In the genomic region with DNA sequence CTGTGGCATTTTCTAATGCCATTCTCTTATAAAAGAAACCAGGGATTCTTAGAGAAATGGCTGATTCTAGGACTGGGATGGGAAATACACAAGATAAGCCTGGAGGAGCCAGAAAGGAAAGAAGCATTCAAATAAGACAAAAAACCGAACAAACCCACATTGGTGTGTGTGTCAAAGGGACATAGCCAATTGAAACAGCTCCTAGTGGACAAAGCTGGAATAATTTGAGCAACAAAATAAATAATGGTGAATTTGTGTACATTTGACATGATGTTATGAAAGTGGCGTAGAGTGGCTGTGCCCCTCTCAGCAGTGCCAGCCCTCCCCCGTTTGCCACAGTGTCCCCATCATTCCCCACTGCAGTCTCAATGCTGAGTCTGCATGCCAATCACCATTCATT, we compare ENCODE assay signal across 14 cellular contexts. TPM values are rescaled to one million over a fixed set of nuclear protein-coding genes. Genes with fewer than 3 reads are reported as not detected.
DNase-seq lines count a peak whose midpoint lies in the region; ATAC-seq and TF ChIP-seq lines count a peak whose summit lies in the region.
"Had no signal": no experiment of that assay in that cellular context is flagged by ENCODE, and none has a peak within 500 bp of the region (broad histone marks: within the 10 kb centered on the region; RNA-seq: fewer than 3 reads in every experiment).

No MANE protein-coding gene starts in this region.

- H3K36me3 Mint-ChIP-seq in CD14-positive monocyte (no peaks in the 10 kb centered on the region), glutamatergic neuron (ENCODE audit: unreplicated experiment) (no peaks in the 10 kb centered on the region)
- no peaks in the 10 kb centered on the region for H3K36me3 Mint-ChIP-seq in activated T-cell treated with anti-CD3 and anti-CD28 coated beads, Interleukin-2, amount 50 U/mL, for 72 hours (ENCODE audit: insufficient read depth in 2 of 2)

- H3K27me3 Mint-ChIP-seq in CD14-positive monocyte (ENCODE audit: low read depth in 3 of 3) = peaks cover 0 to 3% (median 2%) of the 10 kb centered on the region in 3 donors
- no peaks in the 10 kb centered on the region for H3K27me3 Mint-ChIP-seq in glutamatergic neuron (ENCODE audit: unreplicated experiment)
- peaks cover 28% of the 10 kb centered on the region for H3K27me3 Mint-ChIP-seq in activated T-cell treated with anti-CD3 and anti-CD28 coated beads, Interleukin-2, amount 50 U/mL, for 72 hours (ENCODE audit: low read depth)

- intact Hi-C loops in CD14-positive monocyte (cut with micrococcal nuclease) = no loop called here

- peaks cover 0 to 4% (median 0%) of the 10 kb centered on the region in 7 donors for H3K9me3 Mint-ChIP-seq in CD14-positive monocyte
- no peaks in the 10 kb centered on the region for H3K9me3 Mint-ChIP-seq in glutamatergic neuron (ENCODE audit: unreplicated experiment)
- no peaks in the 10 kb centered on the region for H3K9me3 Mint-ChIP-seq in activated T-cell treated with anti-CD3 and anti-CD28 coated beads, Interleukin-2, amount 50 U/mL, for 72 hours
- H3K9me3 Mint-ChIP-seq: stimulated activated naive CD8-positive, alpha-beta T cell treated with anti-CD3 and anti-CD28 coated beads, Interleukin-15, amount 100 ng/mL, for 72 hours had no signal

- H3K4me3 Mint-ChIP-seq in CD14-positive monocyte (no peak overlapping the region), glutamatergic neuron (ENCODE audit: unreplicated experiment) (no peak overlapping the region)
- no peak overlapping the region for H3K4me3 Mint-ChIP-seq in activated T-cell treated with anti-CD3 and anti-CD28 coated beads, Interleukin-2, amount 50 U/mL, for 72 hours
- H3K4me3 Mint-ChIP-seq: stimulated activated naive CD8-positive, alpha-beta T cell treated with anti-CD3 and anti-CD28 coated beads, Interleukin-15, amount 100 ng/mL, for 72 hours had no signal

- TF ChIP-seq CTCF in CD14-positive monocyte (IDR thresholded peaks at IDR 0.05) (peak; percentile 2), HFF-Myc (IDR thresholded peaks at IDR 0.05; ENCODE audit: low read depth, low read length, missing control alignments) (peak; percentile 25), glutamatergic neuron (IDR thresholded peaks at IDR 0.05; ENCODE audit: partially characterized antibody, unreplicated experiment) (peak; percentile 75)

- H3K27ac Mint-ChIP-seq in CD14-positive monocyte (no peak overlapping the region), glutamatergic neuron (ENCODE audit: unreplicated experiment) (no peak overlapping the region)
- H3K27ac Mint-ChIP-seq in activated T-cell treated with anti-CD3 and anti-CD28 coated beads, Interleukin-2, amount 50 U/mL, for 72 hours = no peak overlapping the region
- H3K27ac Mint-ChIP-seq: stimulated activated naive CD8-positive, alpha-beta T cell treated with anti-CD3 and anti-CD28 coated beads, Interleukin-15, amount 100 ng/mL, for 72 hours had no signal

- ATAC-seq in SK-N-SH treated with all-trans-retinoic acid at 6 μM for 48 hours = peak; percentile 34; the same call in 2 of the 3 replicates
- no peak for ATAC-seq in activated T-cell treated with anti-CD3 and anti-CD28 coated beads, Interleukin-2, amount 50 U/mL, for 72 hours (replicated peaks in 1 of 2)
- ATAC-seq: stimulated activated naive CD8-positive, alpha-beta T cell treated with anti-CD3 and anti-CD28 coated beads, Interleukin-15, amount 100 ng/mL, for 72 hours had no signal

- H3K4me3 ChIP-seq in HFF-Myc (replicated peaks; ENCODE audit: low read depth, low read length) = no peak overlapping the region

- H3K4me1 Mint-ChIP-seq in CD14-positive monocyte = no peaks in the 10 kb centered on the region
- H3K4me1 Mint-ChIP-seq in glutamatergic neuron (ENCODE audit: low read depth, unreplicated experiment) = no peaks in the 10 kb centered on the region
- no peaks in the 10 kb centered on the region for H3K4me1 Mint-ChIP-seq in activated T-cell treated with anti-CD3 and anti-CD28 coated beads, Interleukin-2, amount 50 U/mL, for 72 hours (ENCODE audit: low read depth)
- H3K4me1 Mint-ChIP-seq: stimulated activated naive CD8-positive, alpha-beta T cell treated with anti-CD3 and anti-CD28 coated beads, Interleukin-15, amount 100 ng/mL, for 72 hours had no signal

- DNase-seq in CD14-positive monocyte (ENCODE audit: low spot score) (no peak), HFF-Myc (ENCODE audit: extremely low read depth, low read depth) (no peak), glutamatergic neuron (no peak), HuH-7.5 (ENCODE audit: low spot score) (no peak), NOMO-1 treated with dmso at 0.1 percent for 144 hours (lab: John Stamatoyannopoulos, UW; ENCODE audit: unreplicated experiment) (no peak), nucleus accumbens (lab: John Stamatoyannopoulos, UW) (no peak)
- DNase-seq in activated T-cell treated with anti-CD3 and anti-CD28 coated beads, Interleukin-2, amount 50 U/mL, for 72 hours = no peak
- DNase-seq: aorta; midbrain; NCI-H2171 treated with DMSO at 0.1 percent for 48 hours; stimulated activated CD4-positive, alpha-beta T cell treated with anti-CD3 and anti-CD28 coated beads, Interleukin-4, amount 100 ng/mL, for 4 hours; stimulated activated naive CD8-positive, alpha-beta T cell treated with anti-CD3 and anti-CD28 coated beads, Interleukin-15, amount 100 ng/mL, for 72 hours had no signal

TF ChIP-seq in SK-N-SH treated with all-trans-retinoic acid at 6 μM for 48 hours, 23 proteins besides CTCF, POLR2A, EP300 and RAD21:
- TF ChIP-seq ZFP3 (CRISPR knock-in tag; IDR thresholded peaks at IDR 0.05) (no peak), CSDC2 (CRISPR knock-in tag; IDR thresholded peaks at IDR 0.05) (no peak), ARNTL (CRISPR knock-in tag; IDR thresholded peaks at IDR 0.05; ENCODE audit: borderline replicate concordance, low read depth) (no peak)
- TF ChIP-seq, protein P1, sequence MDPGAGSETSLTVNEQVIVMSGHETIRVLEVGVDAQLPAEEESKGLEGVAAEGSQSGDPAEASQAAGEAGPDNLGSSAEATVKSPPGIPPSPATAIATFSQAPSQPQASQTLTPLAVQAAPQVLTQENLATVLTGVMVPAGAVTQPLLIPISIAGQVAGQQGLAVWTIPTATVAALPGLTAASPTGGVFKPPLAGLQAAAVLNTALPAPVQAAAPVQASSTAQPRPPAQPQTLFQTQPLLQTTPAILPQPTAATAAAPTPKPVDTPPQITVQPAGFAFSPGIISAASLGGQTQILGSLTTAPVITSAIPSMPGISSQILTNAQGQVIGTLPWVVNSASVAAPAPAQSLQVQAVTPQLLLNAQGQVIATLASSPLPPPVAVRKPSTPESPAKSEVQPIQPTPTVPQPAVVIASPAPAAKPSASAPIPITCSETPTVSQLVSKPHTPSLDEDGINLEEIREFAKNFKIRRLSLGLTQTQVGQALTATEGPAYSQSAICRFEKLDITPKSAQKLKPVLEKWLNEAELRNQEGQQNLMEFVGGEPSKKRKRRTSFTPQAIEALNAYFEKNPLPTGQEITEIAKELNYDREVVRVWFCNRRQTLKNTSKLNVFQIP (CRISPR knock-in tag; IDR thresholded peaks at IDR 0.05; ENCODE audit: borderline replicate concordance, low read depth) = no peak

RNA-seq across cellular contexts. Expression of a gene that starts 55.5 kb away (rescaled TPM):
- polyA plus RNA-seq in CD14-positive monocyte = under 1 TPM in 1 of 2 donors, not detected in 1; 0.05 TPM
- total RNA-seq in glutamatergic neuron (ENCODE audit: unreplicated experiment) = 8.1 TPM
- not detected for total RNA-seq in activated T-cell treated with anti-CD3 and anti-CD28 coated beads, Interleukin-2, amount 50 U/mL, for 72 hours
- total RNA-seq: aorta, pulmonary artery endothelial cell had no signal

Comparison
In these comparisons a context has a peak if more than half of its experiments do, and no peak if none do; other contexts are left out.
1. CTCF ChIP-seq: peak in every context shown above with its lines; median percentile 75 in glutamatergic neuron; 25 in HFF-Myc; 2 in CD14-positive monocyte.